Comparison of ENCODE assay signal across 1 cellular context in genomic region chr11:90849278-90849677, GRCh38.
TF ChIP-seq lines count a peak whose summit lies in the region.

No MANE protein-coding gene starts in this region.

TF ChIP-seq in GM12878, 131 proteins besides CTCF, POLR2A, EP300 and RAD21 (continued from another document):
- TF ChIP-seq ZNF592 (IDR thresholded peaks at IDR 0.05) = no peak
- no peak for TF ChIP-seq ETV6 (conservative IDR thresholded peaks at IDR 0.05 in 1 of 2, IDR thresholded peaks at IDR 0.05 in 1 of 2; ENCODE audit: borderline replicate concordance in 1 of 2, low read depth in 1 of 2)
- no peak for TF ChIP-seq SPI1 (IDR thresholded peaks at IDR 0.05; ENCODE audit: borderline replicate concordance, insufficient read depth, low read depth, low read length)
- TF ChIP-seq SMAD5 (IDR thresholded peaks at IDR 0.05; ENCODE audit: low read depth) = no peak
- no peak for TF ChIP-seq HDAC2 (IDR thresholded peaks at IDR 0.05)
- no peak for TF ChIP-seq IRF4 (IDR thresholded peaks at IDR 0.05; ENCODE audit: low read depth, low read length)
- TF ChIP-seq RELB (IDR thresholded peaks at IDR 0.05; ENCODE audit: low read depth) = no peak
